Comparison of ENCODE assay signal across 18 cellular contexts in genomic region chr2:205617905-205618304, GRCh38.
DNase-seq lines count a peak whose midpoint lies in the region; ATAC-seq and TF ChIP-seq lines count a peak whose summit lies in the region.
"Had no signal": no experiment of that assay in that cellular context is flagged by ENCODE, and none has a peak within 500 bp of the region (broad histone marks: within the 10 kb centered on the region; RNA-seq: fewer than 3 reads in every experiment).

No MANE protein-coding gene starts in this region.

- H3K4me1 Mint-ChIP-seq in brain (peaks cover 57% of the 10 kb centered on the region), nephron progenitor cell (peaks cover 75% of the 10 kb centered on the region)
- peaks cover 0 to 4% of the 10 kb centered on the region in 2 donors for H3K4me1 Mint-ChIP-seq in stimulated activated naive B cell treated with anti-CD40 and anti-IgM and Interleukin-4, amounts not matched to agents 10 μg/mL and 1 μg/mL and 100 μg/mL, for 72 hours

- H3K27me3 Mint-ChIP-seq in brain (peaks cover 5% of the 10 kb centered on the region), nephron progenitor cell (ENCODE audit: low read depth, poor library complexity) (peaks cover 3% of the 10 kb centered on the region)
- peaks cover 0 to 21% of the 10 kb centered on the region in 2 donors for H3K27me3 Mint-ChIP-seq in stimulated activated naive B cell treated with anti-CD40 and anti-IgM and Interleukin-4, amounts not matched to agents 10 μg/mL and 1 μg/mL and 100 μg/mL, for 72 hours

- H3K27me3 ChIP-seq in HAP-1 (ENCODE audit: low read depth), result no peaks in the 10 kb centered on the region

- no peak overlapping the region for H3K4me3 ChIP-seq in HAP-1
- H3K4me3 ChIP-seq: SK-N-MC had no signal

- H3K36me3 Mint-ChIP-seq in brain (peaks cover 7% of the 10 kb centered on the region), nephron progenitor cell (ENCODE audit: low read depth) (peaks cover 10% of the 10 kb centered on the region)
- H3K36me3 Mint-ChIP-seq in stimulated activated naive B cell treated with anti-CD40 and anti-IgM and Interleukin-4, amounts not matched to agents 10 μg/mL and 1 μg/mL and 100 μg/mL, for 72 hours, result no peaks in the 10 kb centered on the region

- DNase-seq in HAP-1 (ENCODE audit: low spot score in 2 of 2) (peak; percentile 44 to 71), nephron progenitor cell (no peak)
- DNase-seq in stimulated activated CD4-positive, alpha-beta T cell treated with anti-CD3 and anti-CD28 coated beads, Interleukin-4, amount 100 ng/mL, for 1 hour, result no peak
- DNase-seq in stimulated activated naive B cell treated with anti-CD40 and anti-IgM and Interleukin-4, amounts not matched to agents 10 μg/mL and 1 μg/mL and 100 μg/mL, for 72 hours, result no peak
- no peak for DNase-seq in activated T-cell treated with anti-CD3 and anti-CD28 coated beads, Interleukin-2, amount 50 U/mL, for 1 hour
- DNase-seq: ACHN, C1 segment of cervical spinal cord, HFFc6, KBM-7, NCI-H187 treated with DMSO at 0.1 percent for 48 hours, NCI-H2171 treated with DMSO at 0.1 percent for 48 hours, NCI-H446 treated with DMSO at 0.1 percent for 48 hours had no signal

- peaks cover 0 to 4% (median 0%) of the 10 kb centered on the region in 5 experiments for H3K9me3 Mint-ChIP-seq in brain
- peaks cover 5% of the 10 kb centered on the region for H3K9me3 Mint-ChIP-seq in nephron progenitor cell
- H3K9me3 Mint-ChIP-seq in stimulated activated naive B cell treated with anti-CD40 and anti-IgM and Interleukin-4, amounts not matched to agents 10 μg/mL and 1 μg/mL and 100 μg/mL, for 72 hours, result peaks cover 0 to 2% of the 10 kb centered on the region in 2 donors
- H3K9me3 Mint-ChIP-seq: HFFc6 had no signal

- ATAC-seq in stimulated activated naive B cell treated with anti-CD40 and anti-IgM and Interleukin-4, amounts not matched to agents 10 μg/mL and 1 μg/mL and 100 μg/mL, for 72 hours (replicated peaks), result no peak
- ATAC-seq: HepG2, Panc1, Right ventricle myocardium inferior had no signal

- peak overlapping the region in 3 of 5 experiments; percentile 26 to 56 (median 38) for H3K27ac Mint-ChIP-seq in brain
- peak overlapping the region; percentile 12 for H3K27ac Mint-ChIP-seq in nephron progenitor cell
- H3K27ac Mint-ChIP-seq in stimulated activated naive B cell treated with anti-CD40 and anti-IgM and Interleukin-4, amounts not matched to agents 10 μg/mL and 1 μg/mL and 100 μg/mL, for 72 hours, result no peak overlapping the region
- H3K27ac Mint-ChIP-seq: HFFc6 had no signal

- H3K27ac ChIP-seq in C4-2B, result no peak overlapping the region
- H3K27ac ChIP-seq: SK-N-MC had no signal

- TF ChIP-seq CTCF in C4-2B (conservative IDR thresholded peaks at IDR 0.05), result peak; percentile 22
- TF ChIP-seq CTCF in brain (conservative IDR thresholded peaks at IDR 0.05), result no peak
- TF ChIP-seq CTCF in nephron progenitor cell (IDR thresholded peaks at IDR 0.05), result no peak

- no peak overlapping the region for H3K4me3 Mint-ChIP-seq in brain
- H3K4me3 Mint-ChIP-seq in nephron progenitor cell, result no peak overlapping the region
- no peak overlapping the region for H3K4me3 Mint-ChIP-seq in stimulated activated naive B cell treated with anti-CD40 and anti-IgM and Interleukin-4, amounts not matched to agents 10 μg/mL and 1 μg/mL and 100 μg/mL, for 72 hours
- H3K4me3 Mint-ChIP-seq: HFFc6 had no signal

- no peaks in the 10 kb centered on the region for H3K36me3 ChIP-seq in HAP-1 (replicated peaks)

- in situ Hi-C loops in HAP-1 (cut with MboI; ENCODE audit: low sequenced_read_pairs), result no loop called here

- H3K4me1 ChIP-seq in HAP-1, result peaks cover 13% of the 10 kb centered on the region

- no peaks in the 10 kb centered on the region for H3K9me3 ChIP-seq in HAP-1

Comparison
In these comparisons a context has a peak if more than half of its experiments do, and no peak if none do; other contexts are left out.
1. DNase-seq: peak in HAP-1 (2 of 2); none in nephron progenitor cell (single experiment), stimulated activated CD4-positive, alpha-beta T cell treated with anti-CD3 and anti-CD28 coated beads, Interleukin-4, amount 100 ng/mL, for 1 hour (single experiment), stimulated activated naive B cell treated with anti-CD40 and anti-IgM and Interleukin-4, amounts not matched to agents 10 μg/mL and 1 μg/mL and 100 μg/mL, for 72 hours (single experiment) and activated T-cell treated with anti-CD3 and anti-CD28 coated beads, Interleukin-2, amount 50 U/mL, for 1 hour (single experiment).